Comparison of ENCODE assay signal across 40 cellular contexts in the genomic region with DNA sequence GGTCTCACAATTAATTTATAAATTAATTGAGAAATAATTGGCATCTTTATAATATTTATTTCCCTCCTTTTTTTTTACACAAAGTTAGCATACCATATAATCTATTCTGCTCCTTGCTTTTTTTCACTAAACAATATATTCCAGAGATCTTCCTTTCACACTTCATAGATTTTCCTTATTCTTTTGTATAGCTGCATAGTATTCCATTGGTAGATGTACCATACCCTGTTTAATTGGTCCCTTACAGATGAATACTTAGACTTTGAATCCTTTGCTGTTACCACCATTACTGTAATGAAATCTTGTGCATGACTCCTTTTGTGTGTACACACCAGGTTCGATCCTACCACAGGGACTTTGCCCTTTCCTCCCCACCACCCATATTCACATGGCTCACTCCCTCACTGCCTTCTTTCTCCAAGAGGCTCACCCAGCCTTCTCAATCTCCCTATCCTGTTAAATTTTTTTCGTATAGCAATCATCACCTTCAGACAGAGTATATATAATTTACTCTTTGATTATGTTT.
"Had no signal": no experiment of that assay in that cellular context is flagged by ENCODE, and none has a peak within 500 bp of the region (broad histone marks: within the 10 kb centered on the region; RNA-seq: fewer than 3 reads in every experiment).

No MANE protein-coding gene starts in this region.

- H3K36me3 Mint-ChIP-seq: activated CD4-positive, alpha-beta memory T cell treated with anti-CD3 and anti-CD28 coated beads for 36 hours; activated naive CD8-positive, alpha-beta T cell treated with anti-CD3 and anti-CD28 coated beads for 36 hours had no signal

- H3K4me1 Mint-ChIP-seq: activated B cell treated with CpG ODN at 0.5 μM for 24 hours; activated naive CD8-positive, alpha-beta T cell treated with anti-CD3 and anti-CD28 coated beads for 36 hours; activated T-helper 17 cell treated with anti-CD3 and anti-CD28 coated beads, Interleukin-2, amount 50 U/mL, for 72 hours had no signal

- H3K27me3 ChIP-seq: brain microvascular endothelial cell, Peyer's patch, SJSA1 had no signal

- H3K4me1 ChIP-seq: Peyer's patch, SJSA1 had no signal

- H3K27me3 Mint-ChIP-seq: activated B cell treated with CpG ODN at 0.5 μM for 24 hours; activated CD4-positive, alpha-beta memory T cell treated with anti-CD3 and anti-CD28 coated beads for 36 hours; activated naive CD8-positive, alpha-beta T cell treated with anti-CD3 and anti-CD28 coated beads for 36 hours; activated T-helper 17 cell treated with anti-CD3 and anti-CD28 coated beads, Interleukin-2, amount 50 U/mL, for 72 hours had no signal

- ATAC-seq: activated T-cell treated with anti-CD3 and anti-CD28 coated beads, Interleukin-2, amount 50 U/mL, for 4 hours; activated T-helper 17 cell treated with anti-CD3 and anti-CD28 coated beads, Interleukin-2, amount 50 U/mL, for 72 hours had no signal

- H3K36me3 ChIP-seq: brain microvascular endothelial cell, Peyer's patch, SJSA1 had no signal

- H3K4me3 ChIP-seq: Peyer's patch, SJSA1 had no signal

- H3K9me3 ChIP-seq: Peyer's patch, SJSA1 had no signal

- H3K4me3 Mint-ChIP-seq: activated B cell treated with CpG ODN at 0.5 μM for 24 hours; activated CD4-positive, alpha-beta memory T cell treated with anti-CD3 and anti-CD28 coated beads for 36 hours; activated naive CD8-positive, alpha-beta T cell treated with anti-CD3 and anti-CD28 coated beads for 36 hours; activated T-cell treated with anti-CD3 and anti-CD28 coated beads, Interleukin-2, amount 50 U/mL, for 4 hours; activated T-helper 17 cell treated with anti-CD3 and anti-CD28 coated beads, Interleukin-2, amount 50 U/mL, for 72 hours had no signal

- H3K27ac Mint-ChIP-seq: activated B cell treated with CpG ODN at 0.5 μM for 24 hours; activated CD4-positive, alpha-beta memory T cell treated with anti-CD3 and anti-CD28 coated beads for 36 hours; activated naive CD8-positive, alpha-beta T cell treated with anti-CD3 and anti-CD28 coated beads for 36 hours; activated T-helper 17 cell treated with anti-CD3 and anti-CD28 coated beads, Interleukin-2, amount 50 U/mL, for 72 hours had no signal

- H3K9me3 Mint-ChIP-seq: activated B cell treated with CpG ODN at 0.5 μM for 24 hours; activated CD4-positive, alpha-beta memory T cell treated with anti-CD3 and anti-CD28 coated beads for 36 hours; activated naive CD8-positive, alpha-beta T cell treated with anti-CD3 and anti-CD28 coated beads for 36 hours; activated T-cell treated with anti-CD3 and anti-CD28 coated beads, Interleukin-2, amount 50 U/mL, for 4 hours; activated T-helper 17 cell treated with anti-CD3 and anti-CD28 coated beads, Interleukin-2, amount 50 U/mL, for 72 hours had no signal

- DNase-seq: activated B cell treated with CpG ODN at 0.5 μM for 24 hours; activated CD4-positive, alpha-beta memory T cell treated with anti-CD3 and anti-CD28 coated beads for 36 hours; activated CD4-positive, alpha-beta T cell treated with anti-CD3 and anti-CD28 coated beads for 4 hours; activated CD4-positive, alpha-beta T cell treated with anti-CD3 and anti-CD28 coated beads, Interleukin-2, amount 50 U/mL, for 1 hour; activated CD4-positive, CD25-positive, alpha-beta regulatory T cell treated with anti-CD3 and anti-CD28 coated beads, Interleukin-2, amount 50 U/mL, for 72 hours; activated CD8-positive, alpha-beta memory T cell treated with anti-CD3 and anti-CD28 coated beads, Interleukin-2, amount 50 U/mL, for 4 hours; activated effector memory CD4-positive, alpha-beta T cell treated with anti-CD3 and anti-CD28 coated beads, Interleukin-2, amount 50 U/mL, for 16 hours; activated naive CD4-positive, alpha-beta T cell; activated naive CD4-positive, alpha-beta T cell treated with anti-CD3 and anti-CD28 coated beads, Interleukin-2, amount 50 U/mL, for 16 hours; activated naive CD8-positive, alpha-beta T cell treated with anti-CD3 and anti-CD28 coated beads for 36 hours; activated T-cell treated with anti-CD3 and anti-CD28 coated beads for 4 hours; activated T-cell treated with anti-CD3 and anti-CD28 coated beads, Interleukin-2, amount 50 U/mL, for 4 hours; amniotic stem cell; aorta; brain microvascular endothelial cell; central memory CD4-positive, alpha-beta T cell; KG1; MM.1S; MV-4-11; NCI-H1092; NCI-H1417; NCI-H146; NCI-H187; NCI-H2029 treated with DMSO at 0.1 percent for 48 hours; NCI-H2107; NCI-H2171; NCI-H510A; NCI-H526; NCI-H748 treated with DMSO at 0.1 percent for 48 hours; OCI-M1; Peyer's patch; RPMI8226; SHP77 treated with DMSO at 0.1 percent for 48 hours; SW 1271; T-helper 1 cell; T-helper 2 cell; T-helper 9 cell had no signal

- H3K27ac ChIP-seq: brain microvascular endothelial cell, Peyer's patch, SJSA1, VCaP had no signal
